8 cellular contexts compared by ENCODE assay signal in genomic region chr4:158208931-158209640, GRCh38. TPM values are rescaled to one million over a fixed set of nuclear protein-coding genes. Genes with fewer than 3 reads are reported as not detected.
DNase-seq lines count a peak whose midpoint lies in the region; ATAC-seq and TF ChIP-seq lines count a peak whose summit lies in the region.

No MANE protein-coding gene starts in this region.

- no peak overlapping the region for H3K4me3 ChIP-seq in skeletal muscle tissue (ENCODE audit: low read length in 3 of 3)

- peak; percentile 15 for DNase-seq in cerebellar cortex (ENCODE audit: low spot score)
- DNase-seq in HFFc6, result no peak
- DNase-seq in NCI-H2081 treated with DMSO at 0.1 percent for 48 hours (lab: John Stamatoyannopoulos, UW), result no peak
- DNase-seq in activated CD4-positive, alpha-beta T cell treated with anti-CD3 and anti-CD28 coated beads for 1 hour, result no peak

- peaks cover 0 to 2% (median 0%) of the 10 kb centered on the region in 3 donors for H3K36me3 ChIP-seq in skeletal muscle tissue (ENCODE audit: control insufficient read depth in 3 of 3, insufficient read depth in 3 of 3, low read length in 3 of 3)

- H3K27me3 Mint-ChIP-seq in HFFc6 (ENCODE audit: insufficient read depth), result peaks cover 5% of the 10 kb centered on the region

- peaks cover 4 to 7% (median 6%) of the 10 kb centered on the region in 3 donors for H3K4me1 ChIP-seq in skeletal muscle tissue (ENCODE audit: control insufficient read depth in 3 of 3, insufficient read depth in 3 of 3, low read length in 3 of 3)

- H3K36me3 Mint-ChIP-seq in HFFc6 (ENCODE audit: low read depth), result no peaks in the 10 kb centered on the region

- peaks cover 18% of the 10 kb centered on the region for H3K4me1 Mint-ChIP-seq in HFFc6 (ENCODE audit: low read depth)

- H3K4me3 Mint-ChIP-seq in HFFc6, result no peak overlapping the region

- ATAC-seq in GM19351 (IDR thresholded peaks at IDR 0.05; ENCODE audit: unreplicated experiment) (peak; percentile 56), HG03159 (IDR thresholded peaks at IDR 0.05; ENCODE audit: unreplicated experiment) (peak; percentile 83), GM18867 (IDR thresholded peaks at IDR 0.05; ENCODE audit: unreplicated experiment) (no peak)

- TF ChIP-seq CTCF in HFFc6 (IDR thresholded peaks at IDR 0.05), result no peak

- no peak overlapping the region for H3K9ac ChIP-seq in skeletal muscle tissue (ENCODE audit: low read depth in 1 of 3, low read length in 3 of 3)

- H3K9me3 ChIP-seq in skeletal muscle tissue (ENCODE audit: control insufficient read depth in 3 of 3, low read length in 3 of 3), result no peaks in the 10 kb centered on the region

- peak overlapping the region; percentile 90 for H3K27ac ChIP-seq in skeletal muscle tissue (ENCODE audit: low read depth, low read length)

- no peaks in the 10 kb centered on the region for H3K27me3 ChIP-seq in skeletal muscle tissue (ENCODE audit: control insufficient read depth in 3 of 3, insufficient read depth in 3 of 3, low read length in 3 of 3)

- H3K9me3 Mint-ChIP-seq in HFFc6, result no peaks in the 10 kb centered on the region

- no peak overlapping the region for H3K27ac Mint-ChIP-seq in HFFc6

RNA-seq across cellular contexts. Expression of gene TMEM144, which starts 1.2 kb away (rescaled TPM):
- 2.6 TPM for total RNA-seq in skeletal muscle tissue
- total RNA-seq in HFFc6 (2021; fragmentation: NEBNext Ultra II Directional; extraction: Animal tissue kit (Norgen Biotek cat#: 25700)), result under 1 TPM in 5 of 6 experiments, not detected in 1; 0.18 to 0.34 (median 0.29) TPM

RNA-seq across cellular contexts. Expression of gene GASK1B, which starts 36.3 kb away (rescaled TPM):
- 24.5 TPM for total RNA-seq in skeletal muscle tissue
- total RNA-seq in HFFc6 (2021; fragmentation: NEBNext Ultra II Directional; extraction: Animal tissue kit (Norgen Biotek cat#: 25700)), result 1 to 10 TPM; 1.7 to 8.5 (median 6.9) TPM
